10 cellular contexts compared by ENCODE assay signal in genomic region chr7:23759556-23760391, GRCh38. TPM values are rescaled to one million over a fixed set of nuclear protein-coding genes. Genes with fewer than 3 reads are reported as not detected.
DNase-seq lines count a peak whose midpoint lies in the region; ATAC-seq and TF ChIP-seq lines count a peak whose summit lies in the region.
"Had no signal": no experiment of that assay in that cellular context is flagged by ENCODE, and none has a peak within 500 bp of the region (broad histone marks: within the 10 kb centered on the region; RNA-seq: fewer than 3 reads in every experiment).

No MANE protein-coding gene starts in this region.

- peak; percentile 95 for ATAC-seq in left lobe of liver
- ATAC-seq in GM18505 (IDR thresholded peaks at IDR 0.05; ENCODE audit: unreplicated experiment) = no peak
- ATAC-seq in GM21576 (IDR thresholded peaks at IDR 0.05; ENCODE audit: unreplicated experiment) = no peak
- ATAC-seq: effector memory CD8-positive, alpha-beta T cell had no signal

- in situ Hi-C loops in Caki2 (cut with HindIII; ENCODE audit: low pct_unique_long_range_greater_than_20kb, low sequenced_read_pairs) (no loop called here), KBM-7 (cut with MboI; ENCODE audit: low pct_unique_long_range_greater_than_20kb, low sequenced_read_pairs) (no loop called here)

- DNase-seq in Caki2 (ENCODE audit: low read depth) (peak; percentile 90), KBM-7 (peak; percentile 2), T1000 (lab: John Stamatoyannopoulos, UW) (peak; percentile 22), left lobe of liver (ENCODE audit: low spot score) (no peak), NCI-H524 treated with DMSO at 0.1 percent for 48 hours (lab: John Stamatoyannopoulos, UW) (no peak)
- DNase-seq in stimulated activated CD4-positive, alpha-beta T cell treated with anti-CD3 and anti-CD28 coated beads, Interleukin-1b, Interleukin-23, amount 100 ng/mL, for 48 hours = no peak
- DNase-seq: activated T-cell treated with anti-CD3 and anti-CD28 coated beads, Interleukin-2, amount 50 U/mL, for 1 hour; effector memory CD8-positive, alpha-beta T cell had no signal

- TF ChIP-seq POLR2A in GM18505 (IDR thresholded peaks at IDR 0.05; ENCODE audit: borderline replicate concordance, extremely low read depth, insufficient read depth, insufficient read length) = no peak

RNA-seq across cellular contexts. Expression of gene STK31, which starts 49.8 kb away (rescaled TPM):
- not detected in 2 replicates for total RNA-seq in Caki2 (2014; rRNA removed; shearing (Covaris generic); ENCODE audit: low replicate concordance)
- total RNA-seq in left lobe of liver = 0.20 TPM

Comparison
In these comparisons a context has a peak if more than half of its experiments do, and no peak if none do; other contexts are left out.
1. DNase-seq: peak in Caki2 (single experiment), KBM-7 (single experiment) and T1000 (single experiment); none in left lobe of liver (single experiment), stimulated activated CD4-positive, alpha-beta T cell treated with anti-CD3 and anti-CD28 coated beads, Interleukin-1b, Interleukin-23, amount 100 ng/mL, for 48 hours (single experiment) and NCI-H524 treated with DMSO at 0.1 percent for 48 hours (single experiment).